ENCODE assay signal across 1 cellular context in genomic region chr5:179345179-179345428, GRCh38.
TF ChIP-seq lines count a peak whose summit lies in the region.

No MANE protein-coding gene starts in this region.

TF ChIP-seq in HepG2, 621 proteins besides CTCF, POLR2A, EP300 and RAD21:
- TF ChIP-seq ETV6 (CRISPR knock-in tag; conservative IDR thresholded peaks at IDR 0.05) (no peak), WIZ (CRISPR knock-in tag; IDR thresholded peaks at IDR 0.05) (no peak), ZNF564 (CRISPR knock-in tag; IDR thresholded peaks at IDR 0.05) (no peak), SALL2 (CRISPR knock-in tag; IDR thresholded peaks at IDR 0.05) (no peak), KLF13 (CRISPR knock-in tag; IDR thresholded peaks at IDR 0.05) (no peak), NR3C1 (CRISPR knock-in tag; IDR thresholded peaks at IDR 0.05) (no peak), PCBP2 (optimal IDR thresholded peaks at IDR 0.05; ENCODE audit: low read depth, low read length, poor library complexity, severe bottlenecking) (no peak), CENPBD1 (CRISPR knock-in tag; IDR thresholded peaks at IDR 0.05; ENCODE audit: borderline replicate concordance, low read depth) (no peak), FOSL2 (CRISPR knock-in tag; IDR thresholded peaks at IDR 0.05) (no peak), HIC2 (CRISPR knock-in tag; IDR thresholded peaks at IDR 0.05; ENCODE audit: low read depth) (no peak), ZNF556 (CRISPR knock-in tag; IDR thresholded peaks at IDR 0.05; ENCODE audit: borderline replicate concordance) (no peak), ZNF383 (CRISPR knock-in tag; IDR thresholded peaks at IDR 0.05; ENCODE audit: borderline replicate concordance) (no peak), ZNF329 (CRISPR knock-in tag; IDR thresholded peaks at IDR 0.05; ENCODE audit: low read depth) (no peak), ZNF3 (CRISPR knock-in tag; IDR thresholded peaks at IDR 0.05) (no peak), ZNF230 (CRISPR knock-in tag; IDR thresholded peaks at IDR 0.05) (no peak)
